8 cellular contexts compared by ENCODE assay signal in genomic region chr12:96061864-96062453, GRCh38. TPM values are rescaled to one million over a fixed set of nuclear protein-coding genes. Genes with fewer than 3 reads are reported as not detected.
DNase-seq lines count a peak whose midpoint lies in the region; ATAC-seq and TF ChIP-seq lines count a peak whose summit lies in the region.

No MANE protein-coding gene starts in this region.

- ATAC-seq in GM21723 (IDR thresholded peaks at IDR 0.05; ENCODE audit: unreplicated experiment), result peak; percentile 84
- peak; percentile 90 for ATAC-seq in aorta (ENCODE audit: low FRiP score)

- H3K9me3 Mint-ChIP-seq in progenitor cell of endocrine pancreas (ENCODE audit: low read depth), result no peaks in the 10 kb centered on the region

- H3K36me3 Mint-ChIP-seq in progenitor cell of endocrine pancreas (ENCODE audit: insufficient read depth), result no peaks in the 10 kb centered on the region

- H3K9me3 ChIP-seq in aorta (ENCODE audit: control insufficient read depth, low read length), result peaks cover 1% of the 10 kb centered on the region

- no peaks in the 10 kb centered on the region for H3K4me1 Mint-ChIP-seq in progenitor cell of endocrine pancreas (ENCODE audit: low read depth)

- DNase-seq in DMS79 (lab: John Stamatoyannopoulos, UW) (peak; percentile 5), LNCaP clone FGC (ENCODE audit: low read depth) (no peak), SK-MEL-5 (ENCODE audit: low read depth, low spot score) (peak; percentile 88), head of caudate nucleus (peak; percentile 19 to 86 (median 69)), progenitor cell of endocrine pancreas (ENCODE audit: low spot score, unreplicated experiment) (peak; percentile 45), aorta (peak; percentile 81 to 83)
- peak; percentile 77 for DNase-seq in activated naive CD4-positive, alpha-beta T cell treated with Interleukin-2 at 50 U/mL for 16 hours

- no peak overlapping the region for H3K27ac Mint-ChIP-seq in progenitor cell of endocrine pancreas

- no peak overlapping the region for H3K4me3 Mint-ChIP-seq in progenitor cell of endocrine pancreas (ENCODE audit: low read depth)

- TF ChIP-seq CTCF in LNCaP clone FGC (IDR thresholded peaks at IDR 0.05; ENCODE audit: control insufficient read depth, extremely low read depth, insufficient read depth) (peak; percentile 83), progenitor cell of endocrine pancreas (IDR thresholded peaks at IDR 0.05; ENCODE audit: unreplicated experiment) (peak; percentile 85)

- no peaks in the 10 kb centered on the region for H3K4me1 ChIP-seq in aorta (ENCODE audit: control insufficient read depth in 1 of 2, insufficient read depth in 2 of 2, low read length in 2 of 2)

- WGBS in aorta, 2 donors, result 28 to 37% methylated on average over 4 of the region's 4 CpGs

- H3K4me3 ChIP-seq in LNCaP clone FGC (ENCODE audit: low read depth, low read length) (no peak overlapping the region), aorta (ENCODE audit: low read length in 2 of 2) (no peak overlapping the region)

- in situ Hi-C loops in SK-MEL-5 (cut with HindIII; ENCODE audit: low pct_unique_long_range_greater_than_20kb, low sequenced_read_pairs), result no loop called here

- intact Hi-C loops in head of caudate nucleus (cut with DNase I), result loop anchor here (5.0 to 10.0 kb wide), 3 partner anchors 155 to 455 kb away; partner anchors contain the start of gene CDK17
- intact Hi-C loops in aorta (cut with DNase I), result loop anchor here (1.0 to 10.0 kb wide), 5 partner anchors 135 to 455 kb away; partner anchors contain the start of gene CDK17 (in 1 of the 2)

- no peaks in the 10 kb centered on the region for H3K36me3 ChIP-seq in aorta (ENCODE audit: control insufficient read depth in 1 of 2, insufficient read depth in 2 of 2, low read length in 1 of 2)

- peaks cover 9% of the 10 kb centered on the region for H3K27me3 Mint-ChIP-seq in progenitor cell of endocrine pancreas

- no peak overlapping the region for H3K27ac ChIP-seq in aorta (ENCODE audit: low read depth in 1 of 2, low read length in 2 of 2)

- no peaks in the 10 kb centered on the region for H3K27me3 ChIP-seq in aorta (ENCODE audit: control insufficient read depth in 1 of 2, insufficient read depth in 2 of 2, low read length in 1 of 2)

RNA-seq across cellular contexts. Expression of gene LTA4H, which starts 26.6 kb away (rescaled TPM):
- total RNA-seq in SK-MEL-5 (2014; rRNA removed; shearing (Covaris generic)), result 85.2 and 88.4 TPM in 2 replicates
- 56.4 and 62.5 TPM in 2 replicates for polyA plus RNA-seq in SK-MEL-5 (2015; cell fraction: cytosol; rRNA removed)
- 110 and 112 TPM in 2 replicates for polyA plus RNA-seq in SK-MEL-5 (2015; cell fraction: nucleus; rRNA removed)
- total RNA-seq in progenitor cell of endocrine pancreas (98.9 and 103 TPM in 2 replicates), aorta (10 to 100 TPM; 45.5 to 66.8 TPM)
- polyA plus RNA-seq in aorta, result 10 to 100 TPM; 52.1 to 56.8 TPM
